2 cellular contexts compared by ENCODE assay signal in the genomic region with DNA sequence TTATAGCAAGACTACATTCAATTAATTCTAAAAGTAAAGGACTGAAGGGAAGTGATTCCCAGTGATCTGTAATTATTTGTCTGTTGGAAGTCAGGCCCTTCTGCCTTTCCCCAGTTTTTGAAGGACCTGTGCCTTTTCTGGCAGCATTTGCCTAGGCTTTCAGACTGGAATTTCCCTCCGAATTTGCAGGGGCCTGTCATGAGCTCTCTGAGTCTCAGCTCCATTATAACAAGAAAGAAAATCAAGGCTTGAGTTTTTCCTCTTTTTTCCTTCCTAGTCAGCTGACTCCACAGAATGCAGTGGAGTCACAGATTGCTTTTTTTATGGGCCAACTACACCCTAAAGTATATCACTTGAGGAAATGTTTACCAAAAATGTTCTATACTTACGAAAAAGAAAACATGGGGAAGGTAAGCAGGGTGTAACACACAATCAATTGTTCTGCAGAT.
TF ChIP-seq lines count a peak whose summit lies in the region.

No MANE protein-coding gene starts in this region.

TF ChIP-seq in A549, 52 proteins besides CTCF, POLR2A, EP300 and RAD21 (continued from another document):
- TF ChIP-seq PHF8 (IDR thresholded peaks at IDR 0.05; ENCODE audit: borderline replicate concordance, low read depth), result no peak
- TF ChIP-seq NPAS2 (CRISPR knock-in tag; IDR thresholded peaks at IDR 0.05; ENCODE audit: borderline replicate concordance), result no peak
- TF ChIP-seq FOSL2 (IDR thresholded peaks at IDR 0.05), result no peak
- no peak for TF ChIP-seq FOSL2 (CRISPR knock-in tag; IDR thresholded peaks at IDR 0.05)
- TF ChIP-seq CHD4 (IDR thresholded peaks at IDR 0.05; ENCODE audit: borderline replicate concordance), result no peak
- no peak for TF ChIP-seq ZSCAN20 (CRISPR knock-in tag; IDR thresholded peaks at IDR 0.05)
- TF ChIP-seq NFE2L2 (conservative IDR thresholded peaks at IDR 0.05; ENCODE audit: low read length), result no peak
- 0 out of 2 replicates have a peak, but pooled peaks have one; percentile 14 for TF ChIP-seq RNF2 (IDR thresholded peaks at IDR 0.05; ENCODE audit: borderline replicate concordance, low read depth)
- TF ChIP-seq, protein P1, sequence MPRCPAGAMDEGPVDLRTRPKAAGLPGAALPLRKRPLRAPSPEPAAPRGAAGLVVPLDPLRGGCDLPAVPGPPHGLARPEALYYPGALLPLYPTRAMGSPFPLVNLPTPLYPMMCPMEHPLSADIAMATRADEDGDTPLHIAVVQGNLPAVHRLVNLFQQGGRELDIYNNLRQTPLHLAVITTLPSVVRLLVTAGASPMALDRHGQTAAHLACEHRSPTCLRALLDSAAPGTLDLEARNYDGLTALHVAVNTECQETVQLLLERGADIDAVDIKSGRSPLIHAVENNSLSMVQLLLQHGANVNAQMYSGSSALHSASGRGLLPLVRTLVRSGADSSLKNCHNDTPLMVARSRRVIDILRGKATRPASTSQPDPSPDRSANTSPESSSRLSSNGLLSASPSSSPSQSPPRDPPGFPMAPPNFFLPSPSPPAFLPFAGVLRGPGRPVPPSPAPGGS (IDR thresholded peaks at IDR 0.05), result no peak
- no peak for TF ChIP-seq SREBF2 (IDR thresholded peaks at IDR 0.05)

TF ChIP-seq in GM12878, 131 proteins besides CTCF, POLR2A, EP300 and RAD21 (continued from another document):
- TF ChIP-seq, protein P2, sequence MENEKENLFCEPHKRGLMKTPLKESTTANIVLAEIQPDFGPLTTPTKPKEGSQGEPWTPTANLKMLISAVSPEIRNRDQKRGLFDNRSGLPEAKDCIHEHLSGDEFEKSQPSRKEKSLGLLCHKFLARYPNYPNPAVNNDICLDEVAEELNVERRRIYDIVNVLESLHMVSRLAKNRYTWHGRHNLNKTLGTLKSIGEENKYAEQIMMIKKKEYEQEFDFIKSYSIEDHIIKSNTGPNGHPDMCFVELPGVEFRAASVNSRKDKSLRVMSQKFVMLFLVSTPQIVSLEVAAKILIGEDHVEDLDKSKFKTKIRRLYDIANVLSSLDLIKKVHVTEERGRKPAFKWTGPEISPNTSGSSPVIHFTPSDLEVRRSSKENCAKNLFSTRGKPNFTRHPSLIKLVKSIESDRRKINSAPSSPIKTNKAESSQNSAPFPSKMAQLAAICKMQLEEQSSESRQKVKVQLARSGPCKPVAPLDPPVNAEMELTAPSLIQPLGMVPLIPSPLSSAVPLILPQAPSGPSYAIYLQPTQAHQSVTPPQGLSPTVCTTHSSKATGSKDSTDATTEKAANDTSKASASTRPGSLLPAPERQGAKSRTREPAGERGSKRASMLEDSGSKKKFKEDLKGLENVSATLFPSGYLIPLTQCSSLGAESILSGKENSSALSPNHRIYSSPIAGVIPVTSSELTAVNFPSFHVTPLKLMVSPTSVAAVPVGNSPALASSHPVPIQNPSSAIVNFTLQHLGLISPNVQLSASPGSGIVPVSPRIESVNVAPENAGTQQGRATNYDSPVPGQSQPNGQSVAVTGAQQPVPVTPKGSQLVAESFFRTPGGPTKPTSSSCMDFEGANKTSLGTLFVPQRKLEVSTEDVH (IDR thresholded peaks at IDR 0.05; ENCODE audit: low read depth, partially characterized antibody), result no peak
- TF ChIP-seq ZNF622 (IDR thresholded peaks at IDR 0.05) (no peak), RCOR1 (conservative IDR thresholded peaks at IDR 0.05; ENCODE audit: low read depth, low read length) (no peak), PML (IDR thresholded peaks at IDR 0.05; ENCODE audit: low read length) (no peak), EED (IDR thresholded peaks at IDR 0.05; ENCODE audit: low read depth) (no peak), ZNF207 (IDR thresholded peaks at IDR 0.05; ENCODE audit: borderline replicate concordance) (no peak)
- TF ChIP-seq, protein P3, sequence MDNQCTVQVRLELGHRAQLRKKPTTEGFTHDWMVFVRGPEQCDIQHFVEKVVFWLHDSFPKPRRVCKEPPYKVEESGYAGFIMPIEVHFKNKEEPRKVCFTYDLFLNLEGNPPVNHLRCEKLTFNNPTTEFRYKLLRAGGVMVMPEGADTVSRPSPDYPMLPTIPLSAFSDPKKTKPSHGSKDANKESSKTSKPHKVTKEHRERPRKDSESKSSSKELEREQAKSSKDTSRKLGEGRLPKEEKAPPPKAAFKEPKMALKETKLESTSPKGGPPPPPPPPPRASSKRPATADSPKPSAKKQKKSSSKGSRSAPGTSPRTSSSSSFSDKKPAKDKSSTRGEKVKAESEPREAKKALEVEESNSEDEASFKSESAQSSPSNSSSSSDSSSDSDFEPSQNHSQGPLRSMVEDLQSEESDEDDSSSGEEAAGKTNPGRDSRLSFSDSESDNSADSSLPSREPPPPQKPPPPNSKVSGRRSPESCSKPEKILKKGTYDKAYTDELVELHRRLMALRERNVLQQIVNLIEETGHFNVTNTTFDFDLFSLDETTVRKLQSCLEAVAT (IDR thresholded peaks at IDR 0.05), result no peak
